In the genomic region with DNA sequence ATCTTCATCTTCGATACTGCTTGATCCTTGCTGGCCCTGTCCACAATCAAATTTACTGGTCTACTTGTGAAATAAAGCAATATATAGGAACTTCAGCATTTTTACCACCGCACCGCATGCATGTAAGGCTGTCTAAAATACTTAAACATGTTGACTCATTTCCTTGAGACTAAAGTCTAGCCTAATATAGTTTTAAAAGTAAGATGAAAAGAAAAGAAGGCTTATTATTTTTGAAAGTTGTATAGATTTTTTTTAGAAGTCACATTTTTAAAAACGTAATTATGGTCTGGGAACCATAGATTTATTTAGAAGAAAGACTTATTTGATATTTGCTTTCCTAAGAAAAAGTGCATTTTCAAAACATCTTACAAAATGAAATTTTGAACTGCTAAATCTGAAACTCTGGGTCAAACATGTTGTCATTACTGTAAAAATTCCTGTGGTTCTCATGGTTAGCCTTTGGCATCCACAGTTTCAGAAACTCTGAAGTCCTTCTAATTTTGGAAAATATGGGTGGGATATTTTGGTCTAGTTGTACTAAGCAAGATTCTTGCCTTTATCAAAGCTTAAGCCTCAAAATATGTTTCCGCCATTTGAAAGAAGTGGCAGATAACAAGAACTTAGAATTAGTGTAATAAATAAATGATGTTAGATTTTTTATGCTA, we compare ENCODE assay signal across 13 cellular contexts.
A peak's percentile ranks its signal among the peaks of the same experiment; 100 is the strongest.
DNase-seq lines count a peak whose midpoint lies in the region; ATAC-seq and TF ChIP-seq lines count a peak whose summit lies in the region.
"Had no signal": no experiment of that assay in that cellular context is flagged by ENCODE, and none has a peak within 500 bp of the region (broad histone marks: within the 10 kb centered on the region; RNA-seq: fewer than 3 reads in every experiment).

No MANE protein-coding gene starts in this region.

- no peaks in the 10 kb centered on the region for H3K9me3 Mint-ChIP-seq in HFFc6

- peak overlapping the region; percentile 56 for H3K4me3 Mint-ChIP-seq in HFFc6
- H3K4me3 Mint-ChIP-seq: activated CD8-positive, alpha-beta T cell treated with anti-CD3 and anti-CD28 coated beads, Interleukin-2, amount 10 ng/mL, durations not matched to agents 7 days and 5 days; effector memory CD8-positive, alpha-beta T cell; naive B cell had no signal

- peaks cover 33% of the 10 kb centered on the region for H3K4me1 Mint-ChIP-seq in HFFc6 (ENCODE audit: low read depth)
- H3K4me1 Mint-ChIP-seq: naive B cell had no signal

- H3K27me3 Mint-ChIP-seq in HFFc6 (ENCODE audit: insufficient read depth): no peaks in the 10 kb centered on the region
- H3K27me3 Mint-ChIP-seq: effector memory CD8-positive, alpha-beta T cell; naive B cell had no signal

- peaks cover 10% of the 10 kb centered on the region; the same call in 1 of the 2 replicates for H3K36me3 Mint-ChIP-seq in HFFc6 (ENCODE audit: low read depth)
- H3K36me3 Mint-ChIP-seq: naive B cell had no signal

- no peak for ATAC-seq in GM21717 (IDR thresholded peaks at IDR 0.05; ENCODE audit: unreplicated experiment)
- ATAC-seq: activated CD8-positive, alpha-beta T cell treated with anti-CD3 and anti-CD28 coated beads, Interleukin-2, amount 10 ng/mL, durations not matched to agents 7 days and 5 days; body of pancreas; effector memory CD8-positive, alpha-beta T cell had no signal

- TF ChIP-seq CTCF in HFFc6 (IDR thresholded peaks at IDR 0.05): no peak

- H3K27ac Mint-ChIP-seq in HFFc6: peak overlapping the region; percentile 74
- H3K27ac Mint-ChIP-seq: activated CD8-positive, alpha-beta T cell treated with anti-CD3 and anti-CD28 coated beads, Interleukin-2, amount 10 ng/mL, durations not matched to agents 7 days and 5 days; effector memory CD8-positive, alpha-beta T cell; naive B cell had no signal

- peak; percentile 62 for DNase-seq in HFFc6
- peak; percentile 70 for DNase-seq in amniotic epithelial cell (ENCODE audit: low read depth)
- peak; percentile 55 for DNase-seq in glomerular visceral epithelial cell (ENCODE audit: extremely low spot score)
- no peak for DNase-seq in effector CD8-positive, alpha-beta T cell (lab: John Stamatoyannopoulos, UW)
- no peak for DNase-seq in DMS 273 treated with DMSO at 0.1 percent for 48 hours (lab: John Stamatoyannopoulos, UW)
- DNase-seq in stimulated activated CD4-positive, alpha-beta T cell treated with anti-CD3 and anti-CD28 coated beads, Interleukin-12 subunit alpha, Interleukin-12 subunit beta, amount 100 ng/mL, for 4 hours: no peak
- DNase-seq: activated CD8-positive, alpha-beta T cell treated with anti-CD3 and anti-CD28 coated beads, Interleukin-2, amount 10 ng/mL, durations not matched to agents 7 days and 5 days; effector memory CD8-positive, alpha-beta T cell; left colon; naive B cell; stimulated activated CD4-positive, alpha-beta T cell treated with anti-CD3 and anti-CD28 coated beads, Interleukin-4, amount 100 ng/mL, for 1 hour had no signal

Comparison
In these comparisons a context has a peak if more than half of its experiments do, and no peak if none do; other contexts are left out.
1. DNase-seq: peak in HFFc6 (single experiment), amniotic epithelial cell (single experiment) and glomerular visceral epithelial cell (single experiment); none in effector CD8-positive, alpha-beta T cell (single experiment), DMS 273 treated with DMSO at 0.1 percent for 48 hours (single experiment) and stimulated activated CD4-positive, alpha-beta T cell treated with anti-CD3 and anti-CD28 coated beads, Interleukin-12 subunit alpha, Interleukin-12 subunit beta, amount 100 ng/mL, for 4 hours (single experiment).